ENCODE assay signal across 8 cellular contexts in the genomic region with DNA sequence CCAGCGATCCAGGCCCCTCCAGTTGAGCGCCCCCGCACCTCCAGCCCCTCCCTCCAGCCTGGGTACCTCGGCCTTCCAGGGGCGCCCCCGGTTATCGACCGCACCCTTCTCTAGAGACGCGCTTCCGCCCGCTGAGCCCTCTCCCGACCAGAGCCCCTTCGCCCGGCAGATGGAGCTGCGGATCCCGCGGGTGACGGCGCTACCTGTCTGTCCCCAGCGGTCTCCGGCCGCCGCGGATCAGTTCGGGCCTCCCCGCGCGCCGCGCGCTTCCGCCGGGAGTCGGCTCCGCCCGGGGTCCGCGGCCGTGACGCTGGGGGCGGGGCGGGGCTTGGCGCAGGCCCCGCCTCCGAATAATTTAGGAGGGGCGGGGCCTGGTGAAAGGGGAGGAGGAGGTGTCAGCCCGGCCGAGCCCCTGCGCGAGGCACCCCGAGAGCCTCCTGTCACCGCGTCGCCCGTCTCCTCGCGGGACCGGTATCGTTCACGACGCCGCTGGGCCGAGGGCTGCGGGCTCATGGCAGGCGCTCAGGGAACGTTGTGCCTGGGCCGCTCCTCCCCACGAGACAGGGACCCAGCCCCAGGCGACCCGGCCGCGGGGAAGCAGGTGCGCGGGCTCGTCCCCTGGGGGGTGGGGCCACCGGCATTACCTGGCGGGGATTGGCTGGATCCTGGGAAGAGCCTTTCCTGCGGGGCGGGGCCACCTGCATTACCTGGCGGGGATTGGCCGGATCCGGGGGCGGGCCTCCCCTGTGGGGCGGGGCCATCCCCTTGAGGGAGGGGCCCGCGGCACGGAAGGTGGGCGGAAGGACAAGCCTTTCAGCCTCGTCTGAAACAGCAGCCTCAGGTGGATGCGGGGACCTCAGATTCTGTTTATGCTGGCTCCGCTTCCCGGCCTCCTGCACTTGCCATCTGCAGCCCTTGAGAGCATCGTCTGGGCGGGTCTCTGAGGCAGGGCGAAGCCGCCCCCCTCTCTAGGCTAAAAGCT. TPM values are rescaled to one million over a fixed set of nuclear protein-coding genes. Genes with fewer than 3 reads are reported as not detected.
DNase-seq lines count a peak whose midpoint lies in the region; ATAC-seq and TF ChIP-seq lines count a peak whose summit lies in the region.

A gene with protein sequence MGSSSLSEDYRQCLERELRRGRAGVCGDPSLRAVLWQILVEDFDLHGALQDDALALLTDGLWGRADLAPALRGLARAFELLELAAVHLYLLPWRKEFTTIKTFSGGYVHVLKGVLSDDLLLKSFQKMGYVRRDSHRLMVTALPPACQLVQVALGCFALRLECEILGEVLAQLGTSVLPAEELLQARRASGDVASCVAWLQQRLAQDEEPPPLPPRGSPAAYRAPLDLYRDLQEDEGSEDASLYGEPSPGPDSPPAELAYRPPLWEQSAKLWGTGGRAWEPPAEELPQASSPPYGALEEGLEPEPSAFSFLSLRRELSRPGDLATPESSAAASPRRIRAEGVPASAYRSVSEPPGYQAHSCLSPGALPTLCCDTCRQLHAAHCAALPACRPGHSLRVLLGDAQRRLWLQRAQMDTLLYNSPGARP (minus strand): TSS at position 281 of the 982 bp plus-strand sequence. CDS start 473 bp downstream, outside the sequence.

- peak in 2 of 4 donors; percentile 45 to 47 for TF ChIP-seq POLR2A in stomach (IDR thresholded peaks at IDR 0.05)

- H3K4me1 Mint-ChIP-seq in GM23338: peaks cover 9% of the 10 kb centered on the region; the same call in 2 of the 3 replicates

- peak within 1 kb of the TSS; percentile 97 for H3K4me2 ChIP-seq in GM23338
- peak within 1 kb of the TSS; percentile 85 for H3K4me2 ChIP-seq in neural cell (ENCODE audit: low read length)

- H3F3A ChIP-seq in GM23338 (replicated peaks; ENCODE audit: low read depth): peaks cover 17% of the 10 kb centered on the region; the same call in 1 of the 2 replicates
- H3F3A ChIP-seq in neural cell (ENCODE audit: insufficient read depth, low read length, poor library complexity, severe bottlenecking): no peaks in the 10 kb centered on the region

- WGBS in stomach, 5 donors: 1 to 3% (median 1%) methylated on average over 27 to 97 of the region's 97 CpGs

- H2AFZ ChIP-seq in GM23338: peak within 1 kb of the TSS; percentile 94
- H2AFZ ChIP-seq in neural cell (ENCODE audit: low read depth, low read length): peak within 1 kb of the TSS; percentile 76

- H3K4me3 ChIP-seq in GM23338 (peak within 1 kb of the TSS; percentile 77), LNCaP clone FGC (ENCODE audit: low read depth, low read length) (peak within 1 kb of the TSS; percentile 71), neural cell (ENCODE audit: low read length) (peak within 1 kb of the TSS; percentile 96), stomach (peak within 1 kb of the TSS; percentile 70 to 80 (median 74))

- TF ChIP-seq RAD21 in neural cell (conservative IDR thresholded peaks at IDR 0.05): peak; percentile 11

- H4K20me1 ChIP-seq in GM23338 (replicated peaks; ENCODE audit: insufficient read depth): peaks cover 4% of the 10 kb centered on the region
- H4K20me1 ChIP-seq in neural cell (ENCODE audit: insufficient read depth): no peaks in the 10 kb centered on the region

- CTCF ChIA-PET in RWPE1 (lab: Yijun Ruan, JAX): interaction anchor here (0.5 to 1.6 kb wide), 7 partner anchors 9 to 466 kb away, joined by 3 to 6 read pairs (median 3); no protein-coding TSS in a partner anchor

- H3K79me2 ChIP-seq in GM23338 (replicated peaks; ENCODE audit: insufficient read depth) (no peaks in the 10 kb centered on the region), neural cell (replicated peaks; ENCODE audit: insufficient read depth, low read length) (no peaks in the 10 kb centered on the region)

- peaks cover 6% of the 10 kb centered on the region for H3K36me3 Mint-ChIP-seq in GM23338 (ENCODE audit: low read depth)

- no peak within 1 kb of the TSS for H3K27ac Mint-ChIP-seq in GM23338

- H3K9ac ChIP-seq in ES-I3 (ENCODE audit: low read depth, low read length): peak within 1 kb of the TSS; percentile 54
- H3K9ac ChIP-seq in neural cell (ENCODE audit: low read length): peak within 1 kb of the TSS; percentile 91

- DNase-seq in GM23338 (ENCODE audit: low spot score) (peak; percentile 98), LNCaP clone FGC (ENCODE audit: low read depth) (peak; percentile 83), RWPE1 (ENCODE audit: low spot score) (peak; percentile 98), fibroblast of the conjunctiva (ENCODE audit: low read depth) (peak; percentile 23), stomach (peak; percentile 98)
- DNase-seq in activated effector memory CD4-positive, alpha-beta T cell treated with Interleukin-2 at 50 U/mL for 16 hours: peak; percentile 97

- peaks cover 23% of the 10 kb centered on the region; the same call in 1 of the 2 replicates for H3K27me3 ChIP-seq in GM23338 (ENCODE audit: insufficient read depth)
- no peaks in the 10 kb centered on the region for H3K27me3 ChIP-seq in neural cell (ENCODE audit: insufficient read depth, low read depth, low read length)
- H3K27me3 ChIP-seq in stomach: peaks cover 0 to 29% (median 0%) of the 10 kb centered on the region in 3 donors

- H3K27ac ChIP-seq in GM23338 (ENCODE audit: low read depth): no peak within 1 kb of the TSS
- peak within 1 kb of the TSS; percentile 76 for H3K27ac ChIP-seq in RWPE1
- peak within 1 kb of the TSS; percentile 88 for H3K27ac ChIP-seq in neural cell (ENCODE audit: low read length)
- H3K27ac ChIP-seq in stomach: peak within 1 kb of the TSS; percentile 89 to 99 (median 94)

- H3K9me3 Mint-ChIP-seq in GM23338: no peaks in the 10 kb centered on the region

- POLR2A ChIA-PET in RWPE1 (lab: Yijun Ruan, JAX; ENCODE audit: low non-redundant PET): interaction anchor here (0.6 to 1.5 kb wide), 3 partner anchors 10 to 141 kb away, joined by 3 read pairs; no protein-coding TSS in a partner anchor

- H3K36me3 ChIP-seq in ES-I3 (ENCODE audit: insufficient read depth, low read length): no peaks in the 10 kb centered on the region
- no peaks in the 10 kb centered on the region for H3K36me3 ChIP-seq in GM23338 (ENCODE audit: insufficient read depth)
- H3K36me3 ChIP-seq in neural cell (ENCODE audit: insufficient read depth, low read length): no peaks in the 10 kb centered on the region
- H3K36me3 ChIP-seq in stomach: peaks cover 0 to 15% (median 13%) of the 10 kb centered on the region in 4 donors

- H3K9me2 ChIP-seq in GM23338 (ENCODE audit: insufficient read depth) (no peaks in the 10 kb centered on the region), neural cell (ENCODE audit: insufficient read depth, low read length) (no peaks in the 10 kb centered on the region)

- H3K4me3 Mint-ChIP-seq in GM23338: peak within 1 kb of the TSS; percentile 70

- peak; percentile 49 for ATAC-seq in GM23338

- TF ChIP-seq EP300 in neural cell (conservative IDR thresholded peaks at IDR 0.05; ENCODE audit: poor library complexity, severe bottlenecking) (peak; percentile 57), stomach (IDR thresholded peaks at IDR 0.05) (no peak)

- H3K9me3 ChIP-seq in ES-I3 (ENCODE audit: control insufficient read depth, insufficient read depth, low read length) (no peaks in the 10 kb centered on the region), neural cell (ENCODE audit: low read length) (no peaks in the 10 kb centered on the region), stomach (no peaks in the 10 kb centered on the region)

- intact Hi-C loops in stomach (cut with DNase I; ENCODE audit: low total_unique reads): loop anchor here (10.0 kb wide), 1 partner anchor 163 kb away; no protein-coding TSS in a partner anchor

- H3K4me1 ChIP-seq in ES-I3 (ENCODE audit: insufficient read depth, low read length) (no peaks in the 10 kb centered on the region; the same call in 1 of the 2 replicates), GM23338 (ENCODE audit: insufficient read depth) (peaks cover 11% of the 10 kb centered on the region; the same call in 1 of the 2 replicates), stomach (peaks cover 28 to 54% (median 44%) of the 10 kb centered on the region in 4 donors)

- TF ChIP-seq CTCF in GM23338 (conservative IDR thresholded peaks at IDR 0.05; ENCODE audit: low read depth in 2 of 2) (peak in 1 of 2 experiments; percentile 29; a peak in 2 of 4 replicates), LNCaP clone FGC (IDR thresholded peaks at IDR 0.05; ENCODE audit: control insufficient read depth, extremely low read depth, insufficient read depth) (peak; percentile 45), RWPE1 (conservative IDR thresholded peaks at IDR 0.05; ENCODE audit: low read depth) (no peak; the same call in 1 of the 2 replicates), neural cell (IDR thresholded peaks at IDR 0.05; ENCODE audit: poor library complexity, severe bottlenecking) (peak; percentile 45), stomach (IDR thresholded peaks at IDR 0.05) (peak in 1 of 7 experiments; percentile 30)

- peaks cover 32% of the 10 kb centered on the region for H3K27me3 Mint-ChIP-seq in GM23338 (ENCODE audit: insufficient read depth, low read depth, poor library complexity)

TF ChIP-seq in GM23338, 12 proteins besides CTCF, POLR2A, EP300 and RAD21:
- peak; percentile 73 for TF ChIP-seq CREB1 (CRISPR knock-in tag; IDR thresholded peaks at IDR 0.05; ENCODE audit: low read depth)
- TF ChIP-seq STAT1 (IDR thresholded peaks at IDR 0.05; ENCODE audit: unreplicated experiment): no peak
- peak; percentile 70 for TF ChIP-seq POLR2AphosphoS5 (IDR thresholded peaks at IDR 0.05; ENCODE audit: low read depth)
- no peak for TF ChIP-seq ZNF331 (CRISPR knock-in tag; IDR thresholded peaks at IDR 0.05; ENCODE audit: low read depth)
- no peak for TF ChIP-seq EZH2phosphoT487 (IDR thresholded peaks at IDR 0.05; ENCODE audit: unreplicated experiment)

TF ChIP-seq in neural cell, 6 proteins besides CTCF, POLR2A, EP300 and RAD21 (continues in another document):
- TF ChIP-seq TAF1 (IDR thresholded peaks at IDR 0.05; ENCODE audit: low read depth) (peak; percentile 73), EZH2 (IDR thresholded peaks at IDR 0.05; ENCODE audit: borderline replicate concordance, insufficient read depth, low read length, poor library complexity, severe bottlenecking) (no peak), MXI1 (conservative IDR thresholded peaks at IDR 0.05; ENCODE audit: poor library complexity, severe bottlenecking) (peak; percentile 91), SMC3 (conservative IDR thresholded peaks at IDR 0.05; ENCODE audit: poor library complexity) (peak; percentile 50)

RNA-seq across cellular contexts. Expression of the gene that starts here (rescaled TPM):
- 23.4 and 26.2 TPM in 2 replicates for total RNA-seq in GM23338 (2014; rRNA removed; shearing (Covaris generic))
- polyA plus RNA-seq in GM23338 (2016; fragmentation: Nextera tagmentation; extraction: Ambion mirVana) (6.9 and 11.1 TPM in 2 replicates), neural cell (39.1 and 42.3 TPM in 2 replicates), stomach (10 to 100 TPM; 10.6 to 12.8 (median 12.2) TPM)
- polyA minus RNA-seq in neural cell: 36.0 and 41.1 TPM in 2 replicates
- total RNA-seq in stomach: 10 to 100 TPM in 3 of 5 donors, 1 to 10 TPM in 1, not detected in 1; 9.7 to 41.4 (median 32.3) TPM

Comparison
In these comparisons a context has a peak if more than half of its experiments do, and no peak if none do; other contexts are left out.
1. DNase-seq: peak in every context shown above with its lines; median percentile 98 in GM23338; 98 in RWPE1; 98 in stomach; 97 in activated effector memory CD4-positive, alpha-beta T cell treated with Interleukin-2 at 50 U/mL for 16 hours; 83 in LNCaP clone FGC; 23 in fibroblast of the conjunctiva.